16 cellular contexts compared by ENCODE assay signal in the genomic region with DNA sequence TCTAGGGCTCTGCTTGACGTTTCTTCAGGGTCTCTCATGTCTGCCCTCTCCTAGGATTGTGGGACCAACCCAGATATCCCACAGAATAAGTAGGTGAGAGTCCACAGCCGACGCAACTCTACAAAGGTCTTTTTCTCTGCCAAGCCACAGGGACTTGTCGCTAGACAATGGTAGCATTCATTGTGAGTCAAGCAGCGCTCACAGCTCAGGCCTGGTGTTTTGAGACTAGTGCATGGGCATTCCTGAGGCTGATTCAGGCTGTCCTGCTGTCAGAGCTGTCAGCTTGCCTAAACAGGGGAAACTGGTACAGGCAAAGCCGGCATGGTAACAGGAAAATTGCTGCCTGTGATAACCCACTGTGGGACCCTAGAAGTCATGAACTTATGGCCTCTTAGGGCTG.
"Had no signal": no experiment of that assay in that cellular context is flagged by ENCODE, and none has a peak within 500 bp of the region (broad histone marks: within the 10 kb centered on the region; RNA-seq: fewer than 3 reads in every experiment).

No MANE protein-coding gene starts in this region.

- H3K9me3 ChIP-seq: esophagus muscularis mucosa, gastroesophageal sphincter, mucosa of descending colon, neutrophil, right atrium auricular region, tibial nerve had no signal

- H3K9me3 Mint-ChIP-seq: central memory CD8-positive, alpha-beta T cell; naive thymus-derived CD8-positive, alpha-beta T cell; stimulated activated effector memory CD8-positive, alpha-beta T cell treated with anti-CD3 and anti-CD28 coated beads, Interleukin-12 subunit alpha, Interleukin-12 subunit beta, amount 100 ng/mL, for 72 hours had no signal

- ATAC-seq: gastroesophageal sphincter; left lobe of liver; mucosa of descending colon; naive thymus-derived CD8-positive, alpha-beta T cell; stimulated activated effector memory CD8-positive, alpha-beta T cell treated with anti-CD3 and anti-CD28 coated beads, Interleukin-12 subunit alpha, Interleukin-12 subunit beta, amount 100 ng/mL, for 72 hours; stimulated activated naive CD8-positive, alpha-beta T cell treated with anti-CD3 and anti-CD28 coated beads, Interleukin-15, Interleukin-2, amounts not matched to agents 100 U/mL and 50 U/mL, for 24 hours had no signal

- H3K27ac Mint-ChIP-seq: naive thymus-derived CD8-positive, alpha-beta T cell; stimulated activated effector memory CD8-positive, alpha-beta T cell treated with anti-CD3 and anti-CD28 coated beads, Interleukin-12 subunit alpha, Interleukin-12 subunit beta, amount 100 ng/mL, for 72 hours had no signal

- H3K4me2 ChIP-seq: smooth muscle cell had no signal

- H3K4me1 Mint-ChIP-seq: central memory CD8-positive, alpha-beta T cell; naive thymus-derived CD8-positive, alpha-beta T cell; stimulated activated effector memory CD8-positive, alpha-beta T cell treated with anti-CD3 and anti-CD28 coated beads, Interleukin-12 subunit alpha, Interleukin-12 subunit beta, amount 100 ng/mL, for 72 hours had no signal

- H3K4me3 Mint-ChIP-seq: central memory CD8-positive, alpha-beta T cell; naive thymus-derived CD8-positive, alpha-beta T cell; stimulated activated effector memory CD8-positive, alpha-beta T cell treated with anti-CD3 and anti-CD28 coated beads, Interleukin-12 subunit alpha, Interleukin-12 subunit beta, amount 100 ng/mL, for 72 hours had no signal

- H3K36me3 ChIP-seq: esophagus muscularis mucosa, gastroesophageal sphincter, neutrophil, right atrium auricular region, tibial nerve had no signal

- H3K27me3 Mint-ChIP-seq: central memory CD8-positive, alpha-beta T cell had no signal

- H3K27me3 ChIP-seq: esophagus muscularis mucosa, gastroesophageal sphincter, neutrophil, right atrium auricular region, tibial nerve had no signal

- H3K4me1 ChIP-seq: esophagus muscularis mucosa, gastroesophageal sphincter, right atrium auricular region had no signal

- H3K27ac ChIP-seq: esophagus muscularis mucosa, gastroesophageal sphincter, neutrophil, right atrium auricular region, tibial nerve had no signal

- H3K36me3 Mint-ChIP-seq: stimulated activated effector memory CD8-positive, alpha-beta T cell treated with anti-CD3 and anti-CD28 coated beads, Interleukin-12 subunit alpha, Interleukin-12 subunit beta, amount 100 ng/mL, for 72 hours had no signal

- H3K4me3 ChIP-seq: esophagus muscularis mucosa, gastroesophageal sphincter, mucosa of descending colon, right atrium auricular region, smooth muscle cell, tibial nerve had no signal

- DNase-seq: effector memory CD4-positive, alpha-beta T cell; mammary epithelial cell; mucosa of descending colon; naive thymus-derived CD8-positive, alpha-beta T cell; stimulated activated CD4-positive, alpha-beta T cell treated with anti-CD3 and anti-CD28 coated beads, Interleukin-2, amount 100 ng/mL, for 48 hours; stimulated activated CD8-positive, alpha-beta memory T cell treated with anti-CD3 and anti-CD28 coated beads, Interleukin-4, amount 100 ng/mL, for 48 hours; stimulated activated naive CD8-positive, alpha-beta T cell treated with anti-CD3 and anti-CD28 coated beads, Interleukin-15, Interleukin-2, amounts not matched to agents 100 U/mL and 50 U/mL, for 24 hours had no signal
